Comparison of ENCODE assay signal across 26 cellular contexts in the genomic region with DNA sequence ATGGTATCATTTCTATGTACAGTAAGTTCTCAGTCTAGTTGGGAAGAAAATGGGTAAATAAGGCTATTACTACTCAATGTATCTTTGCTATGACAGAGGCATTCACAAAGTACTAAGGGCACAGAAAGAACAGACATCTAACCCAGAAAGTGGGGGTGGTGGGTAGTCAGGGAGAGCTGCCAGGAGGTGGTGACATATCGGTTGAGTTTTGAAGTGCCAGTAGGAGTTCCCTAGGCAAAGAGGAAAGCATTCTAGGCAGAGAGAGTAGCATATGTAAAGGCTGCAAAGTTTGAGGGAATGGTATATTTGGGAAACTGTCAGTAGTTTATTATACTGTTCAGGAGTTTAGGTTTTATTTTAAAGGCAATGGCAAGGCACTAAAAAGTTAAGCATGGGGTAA.
"Had no signal": no experiment of that assay in that cellular context is flagged by ENCODE, and none has a peak within 500 bp of the region (broad histone marks: within the 10 kb centered on the region; RNA-seq: fewer than 3 reads in every experiment).

No MANE protein-coding gene starts in this region.

- H3K27me3 ChIP-seq: ovary, right lobe of liver, sigmoid colon, stomach, thyroid gland, tibial nerve, upper lobe of left lung, uterus had no signal

- ATAC-seq: naive thymus-derived CD8-positive, alpha-beta T cell; natural killer cell treated with Interleukin-12 subunit alpha and Interleukin-12 subunit beta and Interleukin-15 and Interleukin-18, amount 100 ng/mL, for 72 hours; psoas muscle; right cardiac atrium; right lobe of liver; stimulated activated effector memory CD8-positive, alpha-beta T cell treated with anti-CD3 and anti-CD28 coated beads, Interleukin-12 subunit alpha, Interleukin-12 subunit beta, amount 100 ng/mL, for 72 hours; stimulated activated naive B cell treated with anti-CD40 and anti-IgM and Interleukin-4, amounts not matched to agents 10 μg/mL and 1 μg/mL and 100 μg/mL, for 72 hours had no signal

- H3K27ac ChIP-seq: neutrophil, ovary, parathyroid adenoma, psoas muscle, right lobe of liver, sigmoid colon, stomach, thoracic aorta, thyroid gland, tibial nerve, upper lobe of left lung, uterus had no signal

- H3K36me3 ChIP-seq: neutrophil, ovary, right lobe of liver, sigmoid colon, stomach, thoracic aorta, thyroid gland, tibial nerve, upper lobe of left lung, uterus had no signal

- FAIRE-seq: small intestine had no signal

- H3K9ac ChIP-seq: parathyroid adenoma had no signal

- H3K9me3 ChIP-seq: neutrophil, ovary, psoas muscle, right lobe of liver, sigmoid colon, stomach, thoracic aorta, thyroid gland, tibial nerve, upper lobe of left lung, uterus had no signal

- H2AFZ ChIP-seq: parathyroid adenoma had no signal

- H3K4me3 ChIP-seq: ovary, psoas muscle, right lobe of liver, sigmoid colon, stomach, thoracic aorta, thyroid gland, tibial nerve, upper lobe of left lung, uterus had no signal

- DNase-seq: naive thymus-derived CD8-positive, alpha-beta T cell; nephron progenitor cell; ovary; posterior cingulate gyrus; psoas muscle; right cardiac atrium; right lobe of liver; sigmoid colon; small intestine; stimulated activated CD4-positive, alpha-beta T cell treated with anti-CD3 and anti-CD28 coated beads, Interleukin-15, amount 100 ng/mL, for 24 hours; stimulated activated CD4-positive, alpha-beta T cell treated with anti-CD3 and anti-CD28 coated beads, Interleukin-2, amount 100 ng/mL, for 24 hours; stimulated activated CD4-positive, alpha-beta T cell treated with anti-CD3 and anti-CD28 coated beads, Interleukin-2, amount 100 ng/mL, for 48 hours; stimulated activated CD4-positive, alpha-beta T cell treated with anti-CD3 and anti-CD28 coated beads, Interleukin-4, amount 100 ng/mL, for 24 hours; stimulated activated naive B cell treated with anti-CD40 and anti-IgM and Interleukin-4, amounts not matched to agents 10 μg/mL and 1 μg/mL and 100 μg/mL, for 72 hours; stimulated activated naive CD4-positive, alpha-beta T cell treated with Interleukin-2 at 50 U/mL for 16 hours; stomach; thyroid gland; trophoblast cell; upper lobe of left lung; uterus had no signal

- H3K4me1 ChIP-seq: parathyroid adenoma, psoas muscle, right lobe of liver, sigmoid colon, stomach, thyroid gland, tibial nerve, upper lobe of left lung, uterus had no signal

- H3K79me2 ChIP-seq: parathyroid adenoma had no signal
